In genomic region chr6:43217351-43217750, GRCh38 we compare ENCODE assay signal across 25 cellular contexts. TPM values are rescaled to one million over a fixed set of nuclear protein-coding genes. Genes with fewer than 3 reads are reported as not detected.
"Had no signal": no experiment of that assay in that cellular context is flagged by ENCODE, and none has a peak within 500 bp of the region (broad histone marks: within the 10 kb centered on the region; RNA-seq: fewer than 3 reads in every experiment).

No MANE protein-coding gene starts in this region.

- H3K9me3 Mint-ChIP-seq: activated naive CD8-positive, alpha-beta T cell treated with anti-CD3 and anti-CD28 coated beads, Interleukin-2, amount 50 U/mL, for 24 hours; activated T-helper 1 cell treated with anti-CD3 and anti-CD28 coated beads, Interleukin-12 subunit alpha, Interleukin-12 subunit beta, Interleukin-2, Interleukin-4 antibody, amounts not matched to agents 30 ng/mL and 10 ng/mL and 1 ng/mL, durations not matched to agents 14 hours and 24 hours and 36 hours; brain; naive B cell; neural crest cell had no signal

- ATAC-seq: activated naive CD8-positive, alpha-beta T cell treated with anti-CD3 and anti-CD28 coated beads, Interleukin-2, amount 50 U/mL, for 24 hours; mucosa of descending colon had no signal

- H3K27ac ChIP-seq: prostate gland, right atrium auricular region, WERI-Rb-1 had no signal

- H3K27me3 ChIP-seq: right atrium auricular region had no signal

- H3K4me3 ChIP-seq: mucosa of descending colon, prostate gland, right atrium auricular region had no signal

- DNase-seq: activated CD4-positive, alpha-beta T cell treated with anti-CD3 and anti-CD28 coated beads for 1 hour; activated CD4-positive, alpha-beta T cell treated with anti-CD3 and anti-CD28 coated beads, Interleukin-2, amount 50 U/mL, for 4 hours; activated gamma-delta T cell treated with Interleukin-2 at 50 U/mL for 16 hours; activated naive CD8-positive, alpha-beta T cell treated with anti-CD3 and anti-CD28 coated beads, Interleukin-2, amount 50 U/mL, for 24 hours; activated T-cell treated with anti-CD3 and anti-CD28 coated beads for 4 hours; anterior cingulate cortex; central memory CD4-positive, alpha-beta T cell; foreskin melanocyte; glutamatergic neuron; hippocampal formation; mesenchymal stem cell; mucosa of descending colon; naive B cell; stimulated activated CD4-positive, alpha-beta T cell treated with anti-CD3 and anti-CD28 coated beads, Interleukin-12 subunit alpha, Interleukin-12 subunit beta, amount 100 ng/mL, for 4 hours; stimulated activated CD4-positive, alpha-beta T cell treated with anti-CD3 and anti-CD28 coated beads, Interleukin-1b, Interleukin-23, amount 100 ng/mL, for 48 hours; stimulated activated CD8-positive, alpha-beta memory T cell treated with anti-CD3 and anti-CD28 coated beads, Interleukin-4, amount 100 ng/mL, for 48 hours; stimulated activated naive CD4-positive, alpha-beta T cell; WERI-Rb-1 had no signal

- H3K9me3 ChIP-seq: mucosa of descending colon, prostate gland, right atrium auricular region had no signal

- H3K27ac Mint-ChIP-seq: activated naive CD8-positive, alpha-beta T cell treated with anti-CD3 and anti-CD28 coated beads, Interleukin-2, amount 50 U/mL, for 24 hours; activated T-helper 1 cell treated with anti-CD3 and anti-CD28 coated beads, Interleukin-12 subunit alpha, Interleukin-12 subunit beta, Interleukin-2, Interleukin-4 antibody, amounts not matched to agents 30 ng/mL and 10 ng/mL and 1 ng/mL, durations not matched to agents 14 hours and 24 hours and 36 hours had no signal

- H3K36me3 ChIP-seq: prostate gland had no signal

- H3K4me1 ChIP-seq: prostate gland had no signal

- H3K4me3 Mint-ChIP-seq: activated naive CD8-positive, alpha-beta T cell treated with anti-CD3 and anti-CD28 coated beads, Interleukin-2, amount 50 U/mL, for 24 hours; activated T-helper 1 cell treated with anti-CD3 and anti-CD28 coated beads, Interleukin-12 subunit alpha, Interleukin-12 subunit beta, Interleukin-2, Interleukin-4 antibody, amounts not matched to agents 30 ng/mL and 10 ng/mL and 1 ng/mL, durations not matched to agents 14 hours and 24 hours and 36 hours; naive B cell; neural crest cell had no signal

- H3K27me3 Mint-ChIP-seq: activated naive CD8-positive, alpha-beta T cell treated with anti-CD3 and anti-CD28 coated beads, Interleukin-2, amount 50 U/mL, for 24 hours; brain; naive B cell had no signal

RNA-seq across cellular contexts. Expression of gene TTBK1, which starts 25.9 kb away (rescaled TPM):
- total RNA-seq: omental fat pad had no signal
- polyA plus RNA-seq: fibroblast of lung had no signal
